Comparison of ENCODE assay signal across 21 cellular contexts in genomic region chr7:101686030-101686429, GRCh38. TPM values are rescaled to one million over a fixed set of nuclear protein-coding genes. Genes with fewer than 3 reads are reported as not detected.
"Had no signal": no experiment of that assay in that cellular context is flagged by ENCODE, and none has a peak within 500 bp of the region (broad histone marks: within the 10 kb centered on the region; RNA-seq: fewer than 3 reads in every experiment).

No MANE protein-coding gene starts in this region.

- ATAC-seq: activated naive CD4-positive, alpha-beta T cell treated with anti-CD3 and anti-CD28 coated beads, Interleukin-2, amount 50 U/mL, for 72 hours; left ventricle myocardium superior; natural killer cell treated with Interleukin-12 subunit alpha and Interleukin-12 subunit beta and Interleukin-15 and Interleukin-18, amount 100 ng/mL, for 72 hours; upper lobe of right lung; WTC11 had no signal

- H3K27ac ChIP-seq: ascending aorta, brain microvascular endothelial cell, neutrophil, ovary, prostate gland, upper lobe of right lung had no signal

- H3K9me3 ChIP-seq: ascending aorta, neutrophil, ovary, prostate gland, upper lobe of right lung had no signal

- H3K36me3 ChIP-seq: ascending aorta, brain microvascular endothelial cell, neutrophil, ovary, prostate gland, upper lobe of right lung had no signal

- DNase-seq: activated gamma-delta T cell treated with Interleukin-2 at 50 U/mL for 16 hours; activated T-cell treated with anti-CD3 and anti-CD28 coated beads, Interleukin-2, amount 50 U/mL, for 1 hour; brain microvascular endothelial cell; caudate nucleus; effector CD8-positive, alpha-beta T cell; foreskin melanocyte; hypothalamus; left ventricle myocardium superior; midbrain; ovary; stimulated activated CD4-positive, alpha-beta T cell treated with anti-CD3 and anti-CD28 coated beads, Interleukin-4, amount 100 ng/mL, for 1 hour; stimulated activated naive CD4-positive, alpha-beta T cell treated with Interleukin-2 at 50 U/mL for 16 hours; upper lobe of right lung had no signal

- H3K4me1 ChIP-seq: prostate gland had no signal

- H3K4me3 ChIP-seq: ascending aorta, ovary, prostate gland, upper lobe of right lung had no signal

- H3K27me3 ChIP-seq: ascending aorta, brain microvascular endothelial cell, neutrophil, ovary, upper lobe of right lung had no signal

RNA-seq across cellular contexts. Expression of gene MYL10, which starts 56.9 kb away (rescaled TPM):
- total RNA-seq: activated naive CD4-positive, alpha-beta T cell treated with anti-CD3 and anti-CD28 coated beads, Interleukin-2, amount 50 U/mL, for 72 hours; ascending aorta; left ventricle myocardium superior; natural killer cell treated with Interleukin-12 subunit alpha and Interleukin-12 subunit beta and Interleukin-15 and Interleukin-18, amount 100 ng/mL, for 72 hours; ovary; prostate gland; upper lobe of right lung; WTC11 had no signal
- polyA plus RNA-seq: adipose tissue, esophagus, ovary had no signal
